ENCODE assay signal across 1 cellular context in genomic region chr17:15447928-15448579, GRCh38.
A peak's percentile ranks its signal among the peaks of the same experiment; 100 is the strongest.
TF ChIP-seq lines count a peak whose summit lies in the region.

No MANE protein-coding gene starts in this region.

TF ChIP-seq in A549, 52 proteins besides CTCF, POLR2A, EP300 and RAD21 (continued from another document):
- peak; percentile 79 for TF ChIP-seq MAFK (IDR thresholded peaks at IDR 0.05; ENCODE audit: partially characterized antibody)
